Comparison of ENCODE assay signal across 8 cellular contexts in the genomic region with DNA sequence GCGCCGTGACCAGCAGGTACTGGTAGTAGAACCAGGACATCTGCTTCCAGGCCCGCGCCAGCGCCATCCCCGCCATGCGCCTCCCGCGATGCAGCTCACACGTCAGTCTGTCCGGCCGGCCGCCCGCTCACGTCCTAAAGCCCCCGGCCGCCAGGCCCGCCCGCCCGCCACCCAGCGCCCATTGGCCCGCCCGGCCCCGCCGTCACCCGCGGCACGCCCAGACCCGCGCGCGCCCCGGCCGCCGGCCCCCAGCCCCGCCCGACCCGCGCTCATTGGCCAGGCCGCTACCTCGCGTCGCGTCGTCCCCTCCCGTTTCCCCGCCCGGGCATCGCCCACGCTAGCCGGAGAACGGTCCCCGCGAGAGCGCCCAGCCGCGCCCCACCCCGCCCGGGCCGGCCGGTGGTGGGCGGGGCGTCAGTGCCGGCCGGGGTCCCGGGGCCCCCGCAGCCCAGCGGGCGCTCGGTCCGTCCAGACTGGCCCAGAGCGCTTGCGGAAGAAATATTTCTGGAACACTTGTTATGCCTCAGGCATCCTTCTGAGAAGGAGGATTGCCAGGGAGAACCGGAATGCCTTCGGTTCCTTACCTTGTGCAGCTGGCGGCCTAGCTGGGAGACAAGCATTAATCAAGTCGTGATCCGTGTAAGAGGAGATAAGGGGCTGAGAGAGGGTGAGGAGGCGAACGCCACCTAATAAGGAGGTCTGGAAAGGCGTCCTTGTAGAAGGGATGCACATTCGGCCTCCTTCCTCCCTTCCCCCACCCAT. TPM values are rescaled to one million over a fixed set of nuclear protein-coding genes. Genes with fewer than 3 reads are reported as not detected.
DNase-seq lines count a peak whose midpoint lies in the region; ATAC-seq and TF ChIP-seq lines count a peak whose summit lies in the region.

A gene with protein sequence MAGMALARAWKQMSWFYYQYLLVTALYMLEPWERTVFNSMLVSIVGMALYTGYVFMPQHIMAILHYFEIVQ (minus strand): TSS at position 109 of the 762 bp plus-strand sequence. CDS start 33 bp downstream, at position 76.

- peak; percentile 97 for ATAC-seq in activated T-helper 17 cell treated with anti-CD3 and anti-CD28 coated beads, Interleukin-2, amount 50 U/mL, for 72 hours (replicated peaks)
- ATAC-seq in natural killer cell = peak; percentile 96 to 99 (median 96)

- no peaks in the 10 kb centered on the region for H3K27me3 ChIP-seq in fibroblast of lung (ENCODE audit: control insufficient read depth, insufficient read depth, low read length)

- no peaks in the 10 kb centered on the region for H4K20me1 ChIP-seq in fibroblast of lung (ENCODE audit: control insufficient read depth, extremely low read depth, insufficient read depth, low read length)

- TF ChIP-seq CTCF in fibroblast of lung (conservative IDR thresholded peaks at IDR 0.05 in 1 of 2, IDR thresholded peaks at IDR 0.05 in 1 of 2; ENCODE audit: low read depth in 1 of 2, low read length in 2 of 2) (no peak), natural killer cell (IDR thresholded peaks at IDR 0.05) (no peak)

- H3K4me1 Mint-ChIP-seq in activated T-helper 17 cell treated with anti-CD3 and anti-CD28 coated beads, Interleukin-2, amount 50 U/mL, for 72 hours = peaks cover 6% of the 10 kb centered on the region
- H3K4me1 Mint-ChIP-seq in natural killer cell = peaks cover 10 to 15% of the 10 kb centered on the region in 2 donors

- H3K4me1 ChIP-seq in fibroblast of lung (ENCODE audit: control insufficient read depth, extremely low read depth, insufficient read depth, low read length) = no peaks in the 10 kb centered on the region

- intact Hi-C loops in natural killer cell (cut with micrococcal nuclease) = loop anchor here (5.0 kb wide), 1 partner anchor 75 kb away; a partner anchor contains a TSS

- H3K36me3 ChIP-seq in fibroblast of lung (ENCODE audit: control insufficient read depth, insufficient read depth, low read length) = no peaks in the 10 kb centered on the region

- H3K4me2 ChIP-seq in fibroblast of lung (ENCODE audit: extremely low read depth, insufficient read depth, low read length) = peak within 1 kb of the TSS; percentile 98

- DNase-seq in Daoy (ENCODE audit: low read depth) (peak; percentile 97), GOT3 (lab: John Stamatoyannopoulos, UW) (peak; percentile 34), LHCN-M2 (ENCODE audit: low read depth) (peak; percentile 88), RPMI7951 (ENCODE audit: low read depth) (peak; percentile 88), fibroblast of lung (ENCODE audit: low read depth in 2 of 2) (peak; percentile 87 to 89), natural killer cell (peak; percentile 82)
- peak; percentile 90 for DNase-seq in stimulated activated naive CD4-positive, alpha-beta T cell treated with Interleukin-2 at 50 U/mL for 16 hours (lab: John Stamatoyannopoulos, UW)

- H2AFZ ChIP-seq in fibroblast of lung (ENCODE audit: low read length) = peak within 1 kb of the TSS; percentile 75

- H3K4me3 Mint-ChIP-seq in activated T-helper 17 cell treated with anti-CD3 and anti-CD28 coated beads, Interleukin-2, amount 50 U/mL, for 72 hours = no peak within 1 kb of the TSS
- H3K4me3 Mint-ChIP-seq in natural killer cell = peak within 1 kb of the TSS; percentile 92

- H3K27ac Mint-ChIP-seq in activated T-helper 17 cell treated with anti-CD3 and anti-CD28 coated beads, Interleukin-2, amount 50 U/mL, for 72 hours = peak within 1 kb of the TSS; percentile 82
- H3K27ac Mint-ChIP-seq in natural killer cell = peak within 1 kb of the TSS; percentile 76 to 82

- peak within 1 kb of the TSS; percentile 82 to 86 (median 84) for H3K4me3 ChIP-seq in fibroblast of lung (replicated peaks in 1 of 4; ENCODE audit: control extremely low read depth in 1 of 4, insufficient read depth in 1 of 4, low read depth in 3 of 4, low read length in 4 of 4)

- no peaks in the 10 kb centered on the region for H3K9me3 ChIP-seq in fibroblast of lung (ENCODE audit: control insufficient read depth, insufficient read depth, low read depth, low read length)

- no peaks in the 10 kb centered on the region for H3K27me3 Mint-ChIP-seq in activated T-helper 17 cell treated with anti-CD3 and anti-CD28 coated beads, Interleukin-2, amount 50 U/mL, for 72 hours
- no peaks in the 10 kb centered on the region for H3K27me3 Mint-ChIP-seq in natural killer cell (ENCODE audit: low read depth in 2 of 2)

- no peaks in the 10 kb centered on the region for H3K9me3 Mint-ChIP-seq in activated T-helper 17 cell treated with anti-CD3 and anti-CD28 coated beads, Interleukin-2, amount 50 U/mL, for 72 hours
- no peaks in the 10 kb centered on the region for H3K9me3 Mint-ChIP-seq in natural killer cell

- H3K79me2 ChIP-seq in fibroblast of lung (ENCODE audit: control insufficient read depth, insufficient read depth, low read length) = peaks cover 41% of the 10 kb centered on the region

- H3K27ac ChIP-seq in fibroblast of lung (ENCODE audit: insufficient read depth, low read length) = peak within 1 kb of the TSS; percentile 93

- H3K36me3 Mint-ChIP-seq in activated T-helper 17 cell treated with anti-CD3 and anti-CD28 coated beads, Interleukin-2, amount 50 U/mL, for 72 hours (ENCODE audit: low read depth) = peaks cover 2% of the 10 kb centered on the region
- H3K36me3 Mint-ChIP-seq in natural killer cell = no peaks in the 10 kb centered on the region

- H3K9ac ChIP-seq in fibroblast of lung (ENCODE audit: insufficient read depth, low read length) = peak within 1 kb of the TSS; percentile 92

RNA-seq across cellular contexts. Expression of the gene that starts here (rescaled TPM):
- 8.0 and 14.2 TPM in 2 replicates for total RNA-seq in Daoy (2014; rRNA removed; shearing (Covaris generic))
- total RNA-seq in LHCN-M2 (2014; rRNA removed) = 10.7 and 14.6 TPM in 2 replicates
- 12.1 TPM for polyA plus RNA-seq in LHCN-M2 (2012)
- total RNA-seq in RPMI7951 (2014; rRNA removed; shearing (Covaris generic)) = 24.1 and 36.3 TPM in 2 replicates
- 10 to 100 TPM in 1 of 2 donors, 1 to 10 TPM in 1; 7.0 to 12.7 TPM for total RNA-seq in activated T-helper 17 cell treated with anti-CD3 and anti-CD28 coated beads, Interleukin-2, amount 50 U/mL, for 72 hours
- 15.9 and 20.1 TPM in 2 replicates for total RNA-seq in fibroblast of lung
- 36.1 and 38.4 TPM in 2 replicates for polyA plus RNA-seq in fibroblast of lung
- polyA plus RNA-seq in fibroblast of lung (2012) = 33.6 and 35.6 TPM in 2 replicates
- 11.4 and 13.2 TPM in 2 replicates for polyA minus RNA-seq in fibroblast of lung (ENCODE audit: low replicate concordance)
- 1 to 10 TPM; 3.2 to 4.9 (median 4.9) TPM for total RNA-seq in natural killer cell

Comparison
In these comparisons a context has a peak if more than half of its experiments do, and no peak if none do; other contexts are left out.
1. Peak in every context shown above with its lines: DNase-seq, ATAC-seq, H3K4me3 ChIP-seq and H3K27ac ChIP-seq.
2. DNase-seq: peak in every context shown above with its lines; median percentile 97 in Daoy; 90 in stimulated activated naive CD4-positive, alpha-beta T cell treated with Interleukin-2 at 50 U/mL for 16 hours; 88 in LHCN-M2; 88 in RPMI7951; 88 in fibroblast of lung; 82 in natural killer cell; 34 in GOT3.